Comparison of ENCODE assay signal across 15 cellular contexts in genomic region chr9:113380869-113381378, GRCh38. TPM values are rescaled to one million over a fixed set of nuclear protein-coding genes. Genes with fewer than 3 reads are reported as not detected.
A peak's percentile ranks its signal among the peaks of the same experiment; 100 is the strongest.
DNase-seq lines count a peak whose midpoint lies in the region; ATAC-seq, FAIRE-seq and TF ChIP-seq lines count a peak whose summit lies in the region.
"Had no signal": no experiment of that assay in that cellular context is flagged by ENCODE, and none has a peak within 500 bp of the region (broad histone marks: within the 10 kb centered on the region; RNA-seq: fewer than 3 reads in every experiment).

No MANE protein-coding gene starts in this region.

- TF ChIP-seq POLR2A in GM12891 (IDR thresholded peaks at IDR 0.05; ENCODE audit: low read depth, low read length): no peak

- peak overlapping the region; percentile 59 for H3K27ac Mint-ChIP-seq in activated B cell treated with CpG ODN at 0.5 μM for 24 hours

- POLR2A ChIA-PET in activated B cell treated with CpG ODN at 0.5 μM for 24 hours (lab: Charles Lee): no interaction called here

- no peaks in the 10 kb centered on the region for H3K36me3 ChIP-seq in brain microvascular endothelial cell (replicated peaks)
- H3K36me3 ChIP-seq: WERI-Rb-1 had no signal

- DNase-seq in activated B cell treated with CpG ODN at 0.5 μM for 24 hours (no peak), DMS114 treated with DMSO at 0.1 percent for 48 hours (lab: John Stamatoyannopoulos, UW; ENCODE audit: unreplicated experiment) (no peak), GM12891 (ENCODE audit: insufficient read length, low spot score) (no peak), brain microvascular endothelial cell (no peak)
- no peak for DNase-seq in activated naive CD4-positive, alpha-beta T cell treated with Interleukin-2 at 50 U/mL for 16 hours
- DNase-seq: NCI-H2227 treated with DMSO at 0.1 percent for 48 hours, WERI-Rb-1 had no signal

- TF ChIP-seq CTCF in 22Rv1 (IDR thresholded peaks at IDR 0.05) (no peak), activated B cell treated with CpG ODN at 0.5 μM for 24 hours (IDR thresholded peaks at IDR 0.05) (no peak), brain microvascular endothelial cell (IDR thresholded peaks at IDR 0.05; ENCODE audit: low read depth, low read length, missing control alignments) (no peak)

- peak overlapping the region; percentile 3 for H3K4me3 Mint-ChIP-seq in activated B cell treated with CpG ODN at 0.5 μM for 24 hours

- in situ Hi-C loops in brain microvascular endothelial cell (cut with HindIII; ENCODE audit: low pct_ligation_motif_present, low sequenced_read_pairs): no loop called here

- H3K27me3 ChIP-seq in brain microvascular endothelial cell (replicated peaks): no peaks in the 10 kb centered on the region
- H3K27me3 ChIP-seq: neutrophil had no signal

- no peaks in the 10 kb centered on the region for H3K9me3 Mint-ChIP-seq in activated B cell treated with CpG ODN at 0.5 μM for 24 hours

- intact Hi-C loops in activated B cell treated with CpG ODN at 0.5 μM for 24 hours (cut with micrococcal nuclease): loop anchor here (1.0 kb wide), 1 partner anchor 20 kb away; the partner anchor contains the start of gene ALAD

- H3K27ac ChIP-seq in 22Rv1 (peak overlapping the region; percentile 83; the same call in 1 of the 2 replicates), brain microvascular endothelial cell (no peak overlapping the region)
- H3K27ac ChIP-seq: neutrophil, WERI-Rb-1 had no signal

- H3K4me3 ChIP-seq in brain microvascular endothelial cell (ENCODE audit: low read depth, low read length): no peak overlapping the region

- ATAC-seq in GM18907 (IDR thresholded peaks at IDR 0.05; ENCODE audit: unreplicated experiment): peak; percentile 66
- ATAC-seq in HG03064 (IDR thresholded peaks at IDR 0.05; ENCODE audit: low read depth, unreplicated experiment): peak; percentile 62
- ATAC-seq in activated B cell treated with CpG ODN at 0.5 μM for 24 hours (ENCODE audit: low read depth): peak; percentile 35
- ATAC-seq: HCT116 had no signal

- CTCF ChIA-PET in activated B cell treated with CpG ODN at 0.5 μM for 24 hours (lab: Charles Lee): no interaction called here

- no peak for FAIRE-seq in GM12891 (lab: Jason Lieb, UNC)
- FAIRE-seq: astrocyte had no signal

- no peaks in the 10 kb centered on the region for H3K27me3 Mint-ChIP-seq in activated B cell treated with CpG ODN at 0.5 μM for 24 hours

- H3K4me1 Mint-ChIP-seq in activated B cell treated with CpG ODN at 0.5 μM for 24 hours: peaks cover 19% of the 10 kb centered on the region

- peaks cover 2% of the 10 kb centered on the region for H3K36me3 Mint-ChIP-seq in activated B cell treated with CpG ODN at 0.5 μM for 24 hours (ENCODE audit: low read depth)

TF ChIP-seq in GM12891, 5 proteins besides CTCF, POLR2A, EP300 and RAD21:
- TF ChIP-seq SPI1 (IDR thresholded peaks at IDR 0.05; ENCODE audit: low read depth, low read length) (no peak), POLR2AphosphoS5 (IDR thresholded peaks at IDR 0.05; ENCODE audit: low read depth, low read length) (no peak)

RNA-seq across cellular contexts. Expression of gene HDHD3, which starts 4.1 kb away (rescaled TPM):
- total RNA-seq in activated B cell treated with CpG ODN at 0.5 μM for 24 hours: 23.4 and 23.9 TPM in 2 replicates
- polyA plus RNA-seq in GM12891 (2012; ENCODE audit: low read depth, missing spikeins): 11.4 TPM

RNA-seq across cellular contexts. Expression of gene ALAD, which starts 20.2 kb away (rescaled TPM):
- 24.0 and 24.3 TPM in 2 replicates for total RNA-seq in activated B cell treated with CpG ODN at 0.5 μM for 24 hours
- polyA plus RNA-seq in GM12891 (2012; ENCODE audit: low read depth, missing spikeins): 15.0 TPM

RNA-seq across cellular contexts. Expression of gene POLE3, which starts 29.6 kb away (rescaled TPM):
- total RNA-seq in activated B cell treated with CpG ODN at 0.5 μM for 24 hours: 48.0 and 55.5 TPM in 2 replicates
- polyA plus RNA-seq in GM12891 (2012; ENCODE audit: low read depth, missing spikeins): 48.7 TPM

RNA-seq across cellular contexts. Expression of gene C9orf43, which starts 29.6 kb away (rescaled TPM):
- total RNA-seq in activated B cell treated with CpG ODN at 0.5 μM for 24 hours: 0.76 and 1.2 TPM in 2 replicates
- polyA plus RNA-seq in GM12891 (2012; ENCODE audit: low read depth, missing spikeins): 0.58 TPM

RNA-seq across cellular contexts. Expression of gene BSPRY, which starts 31.6 kb away (rescaled TPM):
- total RNA-seq in activated B cell treated with CpG ODN at 0.5 μM for 24 hours: 1.1 and 1.3 TPM in 2 replicates
- 2.5 TPM for polyA plus RNA-seq in GM12891 (2012; ENCODE audit: low read depth, missing spikeins)
- total RNA-seq: glomerular endothelial cell had no signal
- polyA plus RNA-seq: BJ had no signal
